ENCODE assay signal across 1 cellular context in the genomic region with DNA sequence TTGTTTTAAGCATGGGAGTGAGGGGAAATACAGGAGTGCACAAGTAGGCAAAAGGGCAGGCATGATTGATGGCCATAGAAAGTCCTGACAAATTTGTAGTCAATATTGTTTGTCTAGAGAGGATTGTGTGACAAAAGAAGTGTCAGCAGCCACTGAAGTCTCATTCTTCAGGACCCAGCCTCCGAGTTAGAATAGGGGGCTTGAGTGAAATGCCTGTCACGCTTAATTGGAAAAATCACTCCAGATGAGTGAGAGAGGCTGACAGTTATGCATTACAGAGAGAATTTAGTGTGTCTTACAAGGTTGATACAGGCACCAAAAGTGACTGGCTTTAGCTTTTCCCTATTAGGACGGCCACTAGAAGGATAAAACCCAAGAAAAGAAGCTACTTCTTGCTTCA.
TF ChIP-seq lines count a peak whose summit lies in the region.

No MANE protein-coding gene starts in this region.

TF ChIP-seq in GM23338, 12 proteins besides CTCF, POLR2A, EP300 and RAD21 (continued from another document):
- TF ChIP-seq, protein P1, sequence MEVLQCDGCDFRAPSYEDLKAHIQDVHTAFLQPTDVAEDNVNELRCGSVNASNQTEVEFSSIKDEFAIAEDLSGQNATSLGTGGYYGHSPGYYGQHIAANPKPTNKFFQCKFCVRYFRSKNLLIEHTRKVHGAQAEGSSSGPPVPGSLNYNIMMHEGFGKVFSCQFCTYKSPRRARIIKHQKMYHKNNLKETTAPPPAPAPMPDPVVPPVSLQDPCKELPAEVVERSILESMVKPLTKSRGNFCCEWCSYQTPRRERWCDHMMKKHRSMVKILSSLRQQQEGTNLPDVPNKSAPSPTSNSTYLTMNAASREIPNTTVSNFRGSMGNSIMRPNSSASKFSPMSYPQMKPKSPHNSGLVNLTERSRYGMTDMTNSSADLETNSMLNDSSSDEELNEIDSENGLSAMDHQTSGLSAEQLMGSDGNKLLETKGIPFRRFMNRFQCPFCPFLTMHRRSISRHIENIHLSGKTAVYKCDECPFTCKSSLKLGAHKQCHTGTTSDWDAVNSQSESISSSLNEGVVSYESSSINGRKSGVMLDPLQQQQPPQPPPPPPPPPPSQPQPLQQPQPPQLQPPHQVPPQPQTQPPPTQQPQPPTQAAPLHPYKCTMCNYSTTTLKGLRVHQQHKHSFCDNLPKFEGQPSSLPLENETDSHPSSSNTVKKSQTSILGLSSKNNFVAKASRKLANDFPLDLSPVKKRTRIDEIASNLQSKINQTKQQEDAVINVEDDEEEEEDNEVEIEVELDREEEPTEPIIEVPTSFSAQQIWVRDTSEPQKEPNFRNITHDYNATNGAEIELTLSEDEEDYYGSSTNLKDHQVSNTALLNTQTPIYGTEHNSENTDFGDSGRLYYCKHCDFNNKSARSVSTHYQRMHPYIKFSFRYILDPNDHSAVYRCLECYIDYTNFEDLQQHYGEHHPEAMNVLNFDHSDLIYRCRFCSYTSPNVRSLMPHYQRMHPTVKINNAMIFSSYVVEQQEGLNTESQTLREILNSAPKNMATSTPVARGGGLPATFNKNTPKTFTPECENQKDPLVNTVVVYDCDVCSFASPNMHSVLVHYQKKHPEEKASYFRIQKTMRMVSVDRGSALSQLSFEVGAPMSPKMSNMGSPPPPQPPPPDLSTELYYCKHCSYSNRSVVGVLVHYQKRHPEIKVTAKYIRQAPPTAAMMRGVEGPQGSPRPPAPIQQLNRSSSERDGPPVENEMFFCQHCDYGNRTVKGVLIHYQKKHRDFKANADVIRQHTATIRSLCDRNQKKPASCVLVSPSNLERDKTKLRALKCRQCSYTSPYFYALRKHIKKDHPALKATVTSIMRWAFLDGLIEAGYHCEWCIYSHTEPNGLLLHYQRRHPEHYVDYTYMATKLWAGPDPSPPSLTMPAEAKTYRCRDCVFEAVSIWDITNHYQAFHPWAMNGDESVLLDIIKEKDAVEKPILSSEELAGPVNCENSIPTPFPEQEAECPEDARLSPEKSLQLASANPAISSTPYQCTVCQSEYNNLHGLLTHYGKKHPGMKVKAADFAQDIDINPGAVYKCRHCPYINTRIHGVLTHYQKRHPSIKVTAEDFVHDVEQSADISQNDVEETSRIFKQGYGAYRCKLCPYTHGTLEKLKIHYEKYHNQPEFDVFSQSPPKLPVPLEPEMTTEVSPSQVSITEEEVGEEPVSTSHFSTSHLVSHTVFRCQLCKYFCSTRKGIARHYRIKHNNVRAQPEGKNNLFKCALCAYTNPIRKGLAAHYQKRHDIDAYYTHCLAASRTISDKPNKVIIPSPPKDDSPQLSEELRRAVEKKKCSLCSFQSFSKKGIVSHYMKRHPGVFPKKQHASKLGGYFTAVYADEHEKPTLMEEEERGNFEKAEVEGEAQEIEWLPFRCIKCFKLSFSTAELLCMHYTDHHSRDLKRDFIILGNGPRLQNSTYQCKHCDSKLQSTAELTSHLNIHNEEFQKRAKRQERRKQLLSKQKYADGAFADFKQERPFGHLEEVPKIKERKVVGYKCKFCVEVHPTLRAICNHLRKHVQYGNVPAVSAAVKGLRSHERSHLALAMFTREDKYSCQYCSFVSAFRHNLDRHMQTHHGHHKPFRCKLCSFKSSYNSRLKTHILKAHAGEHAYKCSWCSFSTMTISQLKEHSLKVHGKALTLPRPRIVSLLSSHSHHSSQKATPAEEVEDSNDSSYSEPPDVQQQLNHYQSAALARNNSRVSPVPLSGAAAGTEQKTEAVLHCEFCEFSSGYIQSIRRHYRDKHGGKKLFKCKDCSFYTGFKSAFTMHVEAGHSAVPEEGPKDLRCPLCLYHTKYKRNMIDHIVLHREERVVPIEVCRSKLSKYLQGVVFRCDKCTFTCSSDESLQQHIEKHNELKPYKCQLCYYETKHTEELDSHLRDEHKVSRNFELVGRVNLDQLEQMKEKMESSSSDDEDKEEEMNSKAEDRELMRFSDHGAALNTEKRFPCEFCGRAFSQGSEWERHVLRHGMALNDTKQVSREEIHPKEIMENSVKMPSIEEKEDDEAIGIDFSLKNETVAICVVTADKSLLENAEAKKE (CRISPR knock-in tag; IDR thresholded peaks at IDR 0.05), result no peak
- TF ChIP-seq POLR2AphosphoS5 (IDR thresholded peaks at IDR 0.05; ENCODE audit: low read depth) (no peak), CREB1 (CRISPR knock-in tag; IDR thresholded peaks at IDR 0.05; ENCODE audit: low read depth) (no peak), EZH2 (IDR thresholded peaks at IDR 0.05; ENCODE audit: low read depth, unreplicated experiment) (no peak), EZH2phosphoT487 (IDR thresholded peaks at IDR 0.05; ENCODE audit: unreplicated experiment) (no peak), JUNB (IDR thresholded peaks at IDR 0.05; ENCODE audit: unreplicated experiment) (no peak)
- TF ChIP-seq, protein P2, sequence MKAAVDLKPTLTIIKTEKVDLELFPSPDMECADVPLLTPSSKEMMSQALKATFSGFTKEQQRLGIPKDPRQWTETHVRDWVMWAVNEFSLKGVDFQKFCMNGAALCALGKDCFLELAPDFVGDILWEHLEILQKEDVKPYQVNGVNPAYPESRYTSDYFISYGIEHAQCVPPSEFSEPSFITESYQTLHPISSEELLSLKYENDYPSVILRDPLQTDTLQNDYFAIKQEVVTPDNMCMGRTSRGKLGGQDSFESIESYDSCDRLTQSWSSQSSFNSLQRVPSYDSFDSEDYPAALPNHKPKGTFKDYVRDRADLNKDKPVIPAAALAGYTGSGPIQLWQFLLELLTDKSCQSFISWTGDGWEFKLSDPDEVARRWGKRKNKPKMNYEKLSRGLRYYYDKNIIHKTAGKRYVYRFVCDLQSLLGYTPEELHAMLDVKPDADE (IDR thresholded peaks at IDR 0.05), result no peak
